Comparison of ENCODE assay signal across 1 cellular context in genomic region chr16:11612110-11612981, GRCh38.
TF ChIP-seq lines count a peak whose summit lies in the region.

No MANE protein-coding gene starts in this region.

TF ChIP-seq in K562, 482 proteins besides CTCF, POLR2A, EP300 and RAD21 (continued from another document and continues in another):
- peak; percentile 41 for TF ChIP-seq USF2 (CRISPR knock-in tag; IDR thresholded peaks at IDR 0.05)
- no peak for TF ChIP-seq ZBTB40 (IDR thresholded peaks at IDR 0.05)
- no peak for TF ChIP-seq ZBTB40 (CRISPR knock-in tag; IDR thresholded peaks at IDR 0.05)
- no peak for TF ChIP-seq TCF7 (IDR thresholded peaks at IDR 0.05; ENCODE audit: borderline replicate concordance)
- peak; percentile 50; the same call in 1 of the 2 replicates for TF ChIP-seq SPI1 (IDR thresholded peaks at IDR 0.05; ENCODE audit: borderline replicate concordance, low read depth, low read length)
- no peak for TF ChIP-seq TEAD2 (tag; IDR thresholded peaks at IDR 0.05)
- no peak for TF ChIP-seq KAT8 (IDR thresholded peaks at IDR 0.05; ENCODE audit: low read depth)
- peak; percentile 15; the same call in 1 of the 2 replicates for TF ChIP-seq STAT5A (IDR thresholded peaks at IDR 0.05; ENCODE audit: borderline replicate concordance, low read length)
- TF ChIP-seq BRCA1 (IDR thresholded peaks at IDR 0.05) = no peak
- no peak for TF ChIP-seq BRCA1 (CRISPR knock-in tag; IDR thresholded peaks at IDR 0.05)
- TF ChIP-seq ZNF239 (CRISPR knock-in tag; IDR thresholded peaks at IDR 0.05) = peak; percentile 40; the same call in 1 of the 2 replicates
- TF ChIP-seq ESRRA (IDR thresholded peaks at IDR 0.05; ENCODE audit: borderline replicate concordance, low read depth) = peak; percentile 97
- no peak for TF ChIP-seq ETS1 (conservative IDR thresholded peaks at IDR 0.05; ENCODE audit: control insufficient read depth, low read depth, low read length)
- TF ChIP-seq NCOA1 (IDR thresholded peaks at IDR 0.05; ENCODE audit: low read depth) = no peak
- no peak for TF ChIP-seq CHD2 (IDR thresholded peaks at IDR 0.05; ENCODE audit: low read depth, low read length)
- TF ChIP-seq TOE1 (IDR thresholded peaks at IDR 0.05; ENCODE audit: borderline replicate concordance) = peak; percentile 30; the same call in 1 of the 2 replicates
- TF ChIP-seq TOE1 (CRISPR knock-in tag; IDR thresholded peaks at IDR 0.05; ENCODE audit: borderline replicate concordance, low read depth) = peak; percentile 22; the same call in 1 of the 2 replicates
- peak; percentile 63 for TF ChIP-seq RBFOX2 (IDR thresholded peaks at IDR 0.05; ENCODE audit: low read depth, low read length)
- TF ChIP-seq, protein P1, sequence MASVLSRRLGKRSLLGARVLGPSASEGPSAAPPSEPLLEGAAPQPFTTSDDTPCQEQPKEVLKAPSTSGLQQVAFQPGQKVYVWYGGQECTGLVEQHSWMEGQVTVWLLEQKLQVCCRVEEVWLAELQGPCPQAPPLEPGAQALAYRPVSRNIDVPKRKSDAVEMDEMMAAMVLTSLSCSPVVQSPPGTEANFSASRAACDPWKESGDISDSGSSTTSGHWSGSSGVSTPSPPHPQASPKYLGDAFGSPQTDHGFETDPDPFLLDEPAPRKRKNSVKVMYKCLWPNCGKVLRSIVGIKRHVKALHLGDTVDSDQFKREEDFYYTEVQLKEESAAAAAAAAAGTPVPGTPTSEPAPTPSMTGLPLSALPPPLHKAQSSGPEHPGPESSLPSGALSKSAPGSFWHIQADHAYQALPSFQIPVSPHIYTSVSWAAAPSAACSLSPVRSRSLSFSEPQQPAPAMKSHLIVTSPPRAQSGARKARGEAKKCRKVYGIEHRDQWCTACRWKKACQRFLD (CRISPR knock-in tag; IDR thresholded peaks at IDR 0.05) = peak; percentile 59; the same call in 1 of the 2 replicates
- no peak for TF ChIP-seq HNRNPL (IDR thresholded peaks at IDR 0.05; ENCODE audit: low read depth, low read length)
- peak; percentile 17 for TF ChIP-seq ZFP36 (IDR thresholded peaks at IDR 0.05; ENCODE audit: low read depth, low read length, partially characterized antibody)
- TF ChIP-seq TBL1XR1 (IDR thresholded peaks at IDR 0.05; ENCODE audit: low read length in 2 of 2) = peak in 1 of 2 experiments; percentile 57; a peak in 1 of 4 replicates
- no peak for TF ChIP-seq PRPF4 (IDR thresholded peaks at IDR 0.05; ENCODE audit: insufficient read depth, low read depth, low read length, poor library complexity, severe bottlenecking)
- no peak for TF ChIP-seq SLC30A9 (CRISPR knock-in tag; IDR thresholded peaks at IDR 0.05)
- no peak for TF ChIP-seq POLR2B (IDR thresholded peaks at IDR 0.05; ENCODE audit: low read depth, partially characterized antibody)
- no peak for TF ChIP-seq ATF1 (CRISPR knock-in tag; IDR thresholded peaks at IDR 0.05)
- no peak for TF ChIP-seq ATF1 (tag; IDR thresholded peaks at IDR 0.05)
- TF ChIP-seq L3MBTL2 (IDR thresholded peaks at IDR 0.05) = peak; percentile 99
- TF ChIP-seq CBX5 (IDR thresholded peaks at IDR 0.05; ENCODE audit: borderline replicate concordance, low read depth) = no peak
- no peak for TF ChIP-seq TARDBP (IDR thresholded peaks at IDR 0.05)
- TF ChIP-seq, protein P2, sequence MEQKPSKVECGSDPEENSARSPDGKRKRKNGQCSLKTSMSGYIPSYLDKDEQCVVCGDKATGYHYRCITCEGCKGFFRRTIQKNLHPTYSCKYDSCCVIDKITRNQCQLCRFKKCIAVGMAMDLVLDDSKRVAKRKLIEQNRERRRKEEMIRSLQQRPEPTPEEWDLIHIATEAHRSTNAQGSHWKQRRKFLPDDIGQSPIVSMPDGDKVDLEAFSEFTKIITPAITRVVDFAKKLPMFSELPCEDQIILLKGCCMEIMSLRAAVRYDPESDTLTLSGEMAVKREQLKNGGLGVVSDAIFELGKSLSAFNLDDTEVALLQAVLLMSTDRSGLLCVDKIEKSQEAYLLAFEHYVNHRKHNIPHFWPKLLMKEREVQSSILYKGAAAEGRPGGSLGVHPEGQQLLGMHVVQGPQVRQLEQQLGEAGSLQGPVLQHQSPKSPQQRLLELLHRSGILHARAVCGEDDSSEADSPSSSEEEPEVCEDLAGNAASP (IDR thresholded peaks at IDR 0.05) = no peak
- 0 out of 2 replicates have a peak, but pooled peaks have one; percentile 51 for TF ChIP-seq ZNF583 (CRISPR knock-in tag; IDR thresholded peaks at IDR 0.05)
- TF ChIP-seq, protein P3, sequence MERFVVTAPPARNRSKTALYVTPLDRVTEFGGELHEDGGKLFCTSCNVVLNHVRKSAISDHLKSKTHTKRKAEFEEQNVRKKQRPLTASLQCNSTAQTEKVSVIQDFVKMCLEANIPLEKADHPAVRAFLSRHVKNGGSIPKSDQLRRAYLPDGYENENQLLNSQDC (CRISPR knock-in tag; IDR thresholded peaks at IDR 0.05) = no peak
- no peak for TF ChIP-seq ZNF780A (CRISPR knock-in tag; IDR thresholded peaks at IDR 0.05)
- 0 out of 2 replicates have a peak, but pooled peaks have one; percentile 10 for TF ChIP-seq ZNF3 (CRISPR knock-in tag; IDR thresholded peaks at IDR 0.05)
- peak; percentile 92; the same call in 1 of the 2 replicates for TF ChIP-seq LEF1 (IDR thresholded peaks at IDR 0.05)
- no peak for TF ChIP-seq PTBP1 (IDR thresholded peaks at IDR 0.05; ENCODE audit: low read depth, low read length)
- TF ChIP-seq ZNF561 (CRISPR knock-in tag; conservative IDR thresholded peaks at IDR 0.05) = no peak
